In the genomic region with DNA sequence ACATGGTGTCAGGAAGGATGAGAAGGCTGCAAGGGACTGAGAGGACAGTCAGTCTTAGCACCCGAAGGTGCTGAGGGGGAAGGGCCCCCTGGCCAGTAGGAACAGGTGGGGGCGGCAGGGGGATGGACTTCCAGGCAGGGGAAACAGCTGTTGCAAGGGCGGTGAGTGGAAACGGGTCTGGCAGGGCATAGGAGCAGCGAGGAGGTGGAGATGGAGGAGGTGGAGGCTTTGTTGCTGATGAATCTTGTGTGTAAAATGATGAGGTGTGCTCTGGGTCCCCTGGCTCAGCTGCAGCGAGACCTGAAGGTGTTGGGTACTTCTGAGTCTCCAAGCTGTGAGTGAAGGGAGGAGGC, we compare ENCODE assay signal across 8 cellular contexts. TPM values are rescaled to one million over a fixed set of nuclear protein-coding genes. Genes with fewer than 3 reads are reported as not detected.
DNase-seq lines count a peak whose midpoint lies in the region; ATAC-seq, FAIRE-seq and TF ChIP-seq lines count a peak whose summit lies in the region.

No MANE protein-coding gene starts in this region.

- TF ChIP-seq POLR2A in GM12892 (IDR thresholded peaks at IDR 0.05; ENCODE audit: low read depth, low read length) = no peak

- intact Hi-C loops in right cardiac atrium (cut with DNase I) = no loop called here

- peak; percentile 51 for FAIRE-seq in GM12892 (lab: Jason Lieb, UNC)

- H3K4me1 ChIP-seq in right cardiac atrium (ENCODE audit: control insufficient read depth, insufficient read depth, low read length) = peaks cover 15% of the 10 kb centered on the region

- H3K27ac ChIP-seq in right cardiac atrium (ENCODE audit: low read length) = no peak overlapping the region
- peak overlapping the region in 13 of 21 experiments; percentile 7 to 86 (median 62) for H3K27ac ChIP-seq in skin epidermis

- H3K9me3 ChIP-seq in right cardiac atrium (ENCODE audit: control insufficient read depth, low read length) = no peaks in the 10 kb centered on the region

- no peak for DNase-seq in GM12892 (ENCODE audit: insufficient read length)
- DNase-seq in UCSD-AML1 (lab: John Stamatoyannopoulos, UW; ENCODE audit: unreplicated experiment) = peak; percentile 40
- no peak for DNase-seq in right cardiac atrium
- DNase-seq in NCI-H2081 treated with DMSO at 0.1 percent for 48 hours (lab: John Stamatoyannopoulos, UW) = no peak
- no peak for DNase-seq in activated CD8-positive, alpha-beta memory T cell treated with anti-CD3 and anti-CD28 coated beads, Interleukin-2, amount 50 U/mL, for 4 hours
- no peak for DNase-seq in activated effector memory CD4-positive, alpha-beta T cell treated with anti-CD3 and anti-CD28 coated beads, Interleukin-2, amount 50 U/mL, for 16 hours

- 17% methylated on average over 6 of the region's 6 CpGs for WGBS in right cardiac atrium

- no peaks in the 10 kb centered on the region for H3K27me3 ChIP-seq in right cardiac atrium (ENCODE audit: control insufficient read depth, insufficient read depth)

- peak overlapping the region; percentile 96 for H3K4me3 ChIP-seq in right cardiac atrium (ENCODE audit: low read length)
- peak overlapping the region; percentile 66 to 88 (median 78) for H3K4me3 ChIP-seq in skin epidermis

- ATAC-seq in right cardiac atrium (no peak), HG03196 (IDR thresholded peaks at IDR 0.05; ENCODE audit: unreplicated experiment) (no peak)

RNA-seq across cellular contexts. Expression of a gene that starts 1.2 kb away (rescaled TPM):
- 16.0 TPM for polyA plus RNA-seq in GM12892 (2012; ENCODE audit: missing spikeins)
- total RNA-seq in right cardiac atrium = 10 to 100 TPM; 24.8 to 35.5 (median 31.6) TPM
- 14.7 TPM for polyA plus RNA-seq in right cardiac atrium

RNA-seq across cellular contexts. Expression of a gene that starts 30.8 kb away (rescaled TPM):
- 19.9 TPM for polyA plus RNA-seq in GM12892 (2012; ENCODE audit: missing spikeins)
- total RNA-seq in right cardiac atrium = 1 to 10 TPM in 3 of 4 donors, under 1 TPM in 1; 0.68 to 1.6 (median 1.3) TPM
- 0.57 TPM for polyA plus RNA-seq in right cardiac atrium

RNA-seq across cellular contexts. Expression of a gene that starts 32.3 kb away (rescaled TPM):
- polyA plus RNA-seq in GM12892 (2012; ENCODE audit: missing spikeins) = 0.68 TPM
- total RNA-seq in right cardiac atrium = under 1 TPM in 2 of 4 donors, not detected in 2; 0.03 to 0.06 TPM
- polyA plus RNA-seq in right cardiac atrium = 0.05 TPM
